In genomic region chr12:131965073-131965472, GRCh38 we compare ENCODE assay signal across 13 cellular contexts.
"Had no signal": no experiment of that assay in that cellular context is flagged by ENCODE, and none has a peak within 500 bp of the region (broad histone marks: within the 10 kb centered on the region; RNA-seq: fewer than 3 reads in every experiment).

No MANE protein-coding gene starts in this region.

- H3K27me3 Mint-ChIP-seq: activated B cell treated with CpG ODN at 0.5 μM for 24 hours; activated CD4-positive, alpha-beta T cell treated with anti-CD3 and anti-CD28 coated beads, Interleukin-2, amount 10 ng/mL, durations not matched to agents 24 days and 14 days had no signal

- H3K9me3 Mint-ChIP-seq: activated B cell treated with CpG ODN at 0.5 μM for 24 hours; activated CD4-positive, alpha-beta T cell treated with anti-CD3 and anti-CD28 coated beads, Interleukin-2, amount 10 ng/mL, durations not matched to agents 24 days and 14 days; activated naive CD4-positive, alpha-beta T cell treated with anti-CD3 and anti-CD28 coated beads, Interleukin-2, amount 50 U/mL, for 72 hours; stimulated activated effector memory CD8-positive, alpha-beta T cell treated with anti-CD3 and anti-CD28 coated beads, Interleukin-12 subunit alpha, Interleukin-12 subunit beta, amount 100 ng/mL, for 72 hours had no signal

- H3K9me3 ChIP-seq: esophagus squamous epithelium, gastrocnemius medialis, tibial artery, uterus had no signal

- H3K27ac Mint-ChIP-seq: activated B cell treated with CpG ODN at 0.5 μM for 24 hours; activated CD4-positive, alpha-beta T cell treated with anti-CD3 and anti-CD28 coated beads, Interleukin-2, amount 10 ng/mL, durations not matched to agents 24 days and 14 days; stimulated activated effector memory CD8-positive, alpha-beta T cell treated with anti-CD3 and anti-CD28 coated beads, Interleukin-12 subunit alpha, Interleukin-12 subunit beta, amount 100 ng/mL, for 72 hours had no signal

- ATAC-seq: activated naive CD4-positive, alpha-beta T cell treated with anti-CD3 and anti-CD28 coated beads, Interleukin-2, amount 50 U/mL, for 72 hours; gastrocnemius medialis; stimulated activated effector memory CD8-positive, alpha-beta T cell treated with anti-CD3 and anti-CD28 coated beads, Interleukin-12 subunit alpha, Interleukin-12 subunit beta, amount 100 ng/mL, for 72 hours had no signal

- H3K36me3 ChIP-seq: gastrocnemius medialis, uterus had no signal

- H3K4me1 ChIP-seq: uterus had no signal

- DNase-seq: activated B cell treated with CpG ODN at 0.5 μM for 24 hours; activated CD4-positive, alpha-beta T cell treated with anti-CD3 and anti-CD28 coated beads, Interleukin-2, amount 10 ng/mL, durations not matched to agents 24 days and 14 days; activated effector memory CD4-positive, alpha-beta T cell treated with Interleukin-2 at 50 U/mL for 16 hours; activated T-cell treated with anti-CD3 and anti-CD28 coated beads for 4 hours; amygdala; esophagus squamous epithelium; gastrocnemius medialis; kidney; tibial artery; uterus had no signal

- H3K4me3 ChIP-seq: esophagus squamous epithelium, gastrocnemius medialis, skin epidermis, tibial artery, uterus had no signal

- H3K27ac ChIP-seq: esophagus squamous epithelium, gastrocnemius medialis, skin epidermis, tibial artery, uterus had no signal

- H3K27me3 ChIP-seq: esophagus squamous epithelium, gastrocnemius medialis, tibial artery, uterus had no signal

- H3K4me3 Mint-ChIP-seq: activated B cell treated with CpG ODN at 0.5 μM for 24 hours; activated CD4-positive, alpha-beta T cell treated with anti-CD3 and anti-CD28 coated beads, Interleukin-2, amount 10 ng/mL, durations not matched to agents 24 days and 14 days; stimulated activated effector memory CD8-positive, alpha-beta T cell treated with anti-CD3 and anti-CD28 coated beads, Interleukin-12 subunit alpha, Interleukin-12 subunit beta, amount 100 ng/mL, for 72 hours had no signal
